Comparison of ENCODE assay signal across 19 cellular contexts in genomic region chr13:46185634-46186033, GRCh38. TPM values are rescaled to one million over a fixed set of nuclear protein-coding genes. Genes with fewer than 3 reads are reported as not detected.
DNase-seq lines count a peak whose midpoint lies in the region; ATAC-seq and TF ChIP-seq lines count a peak whose summit lies in the region.
"Had no signal": no experiment of that assay in that cellular context is flagged by ENCODE, and none has a peak within 500 bp of the region (broad histone marks: within the 10 kb centered on the region; RNA-seq: fewer than 3 reads in every experiment).

No MANE protein-coding gene starts in this region.

- CTCF ChIA-PET in activated naive CD4-positive, alpha-beta T cell treated with anti-CD3 and anti-CD28 coated beads, Interleukin-2, amount 10 ng/mL, durations not matched to agents 7 days and 5 days (lab: Charles Lee), result interaction anchor here (0.9 to 2.3 kb wide), 10 partner anchors 11 to 136 kb away, joined by 3 to 11 read pairs (median 4); no protein-coding TSS in a partner anchor
- CTCF ChIA-PET in activated CD4-positive, alpha-beta memory T cell treated with anti-CD3 and anti-CD28 coated beads for 36 hours (lab: Charles Lee), result interaction anchor here (0.8 to 2.8 kb wide), 8 partner anchors 12 to 59 kb away, joined by 3 to 21 read pairs (median 4); no protein-coding TSS in a partner anchor

- ATAC-seq in effector memory CD8-positive, alpha-beta T cell (replicated peaks), result no peak
- no peak for ATAC-seq in stimulated activated naive B cell treated with anti-CD40 and anti-IgM and Interleukin-4, amounts not matched to agents 10 μg/mL and 1 μg/mL and 100 μg/mL, for 72 hours (replicated peaks)
- ATAC-seq: A549, PC-3 had no signal

- DNase-seq in activated naive CD4-positive, alpha-beta T cell treated with anti-CD3 and anti-CD28 coated beads, Interleukin-2, amount 10 ng/mL, durations not matched to agents 7 days and 5 days, result no peak
- DNase-seq in activated naive CD4-positive, alpha-beta T cell treated with anti-CD3 and anti-CD28 coated beads, Interleukin-2, amount 50 U/mL, for 16 hours, result no peak
- no peak for DNase-seq in activated CD4-positive, alpha-beta memory T cell treated with anti-CD3 and anti-CD28 coated beads for 36 hours
- no peak for DNase-seq in effector memory CD8-positive, alpha-beta T cell
- DNase-seq in stimulated activated naive B cell treated with anti-CD40 and anti-IgM and Interleukin-4, amounts not matched to agents 10 μg/mL and 1 μg/mL and 100 μg/mL, for 72 hours, result no peak
- DNase-seq in NCI-H2227 (lab: John Stamatoyannopoulos, UW; ENCODE audit: unreplicated experiment), result no peak
- no peak for DNase-seq in HPDE6-E6E7 (ENCODE audit: extremely low spot score)
- no peak for DNase-seq in foreskin fibroblast
- DNase-seq: DMS79, NCI-H1417 treated with DMSO at 0.1 percent for 48 hours, NCI-H187 treated with DMSO at 0.1 percent for 48 hours, NCI-H345, NCI-H524 treated with DMSO at 0.1 percent for 48 hours, PC-3, RPMI8226, SHP77 treated with DMSO at 0.1 percent for 48 hours had no signal

- intact Hi-C loops in activated CD4-positive, alpha-beta memory T cell treated with anti-CD3 and anti-CD28 coated beads for 36 hours (cut with micrococcal nuclease), result no loop called here

- peaks cover 36% of the 10 kb centered on the region for H3K4me1 Mint-ChIP-seq in activated naive CD4-positive, alpha-beta T cell treated with anti-CD3 and anti-CD28 coated beads, Interleukin-2, amount 10 ng/mL, durations not matched to agents 7 days and 5 days
- H3K4me1 Mint-ChIP-seq in activated CD4-positive, alpha-beta memory T cell treated with anti-CD3 and anti-CD28 coated beads for 36 hours (ENCODE audit: low read depth), result peaks cover 32% of the 10 kb centered on the region
- peaks cover 32 to 39% of the 10 kb centered on the region in 2 donors for H3K4me1 Mint-ChIP-seq in effector memory CD8-positive, alpha-beta T cell (ENCODE audit: low read depth in 2 of 2)
- peaks cover 38 to 44% of the 10 kb centered on the region in 2 donors for H3K4me1 Mint-ChIP-seq in stimulated activated naive B cell treated with anti-CD40 and anti-IgM and Interleukin-4, amounts not matched to agents 10 μg/mL and 1 μg/mL and 100 μg/mL, for 72 hours

- peak overlapping the region; percentile 98 for H3K27ac Mint-ChIP-seq in activated naive CD4-positive, alpha-beta T cell treated with anti-CD3 and anti-CD28 coated beads, Interleukin-2, amount 10 ng/mL, durations not matched to agents 7 days and 5 days
- peak overlapping the region; percentile 96 for H3K27ac Mint-ChIP-seq in activated CD4-positive, alpha-beta memory T cell treated with anti-CD3 and anti-CD28 coated beads for 36 hours
- peak overlapping the region; percentile 91 to 96 for H3K27ac Mint-ChIP-seq in effector memory CD8-positive, alpha-beta T cell
- H3K27ac Mint-ChIP-seq in stimulated activated naive B cell treated with anti-CD40 and anti-IgM and Interleukin-4, amounts not matched to agents 10 μg/mL and 1 μg/mL and 100 μg/mL, for 72 hours, result peak overlapping the region; percentile 98

- POLR2A ChIA-PET in activated CD4-positive, alpha-beta memory T cell treated with anti-CD3 and anti-CD28 coated beads for 36 hours (lab: Charles Lee), result interaction anchor here (0.6 to 0.8 kb wide), 2 partner anchors 22 to 36 kb away, joined by 4 to 6 read pairs; no protein-coding TSS in a partner anchor

- no peaks in the 10 kb centered on the region for H3K9me3 Mint-ChIP-seq in activated naive CD4-positive, alpha-beta T cell treated with anti-CD3 and anti-CD28 coated beads, Interleukin-2, amount 10 ng/mL, durations not matched to agents 7 days and 5 days
- H3K9me3 Mint-ChIP-seq in activated CD4-positive, alpha-beta memory T cell treated with anti-CD3 and anti-CD28 coated beads for 36 hours, result no peaks in the 10 kb centered on the region
- H3K9me3 Mint-ChIP-seq in effector memory CD8-positive, alpha-beta T cell, result no peaks in the 10 kb centered on the region
- no peaks in the 10 kb centered on the region for H3K9me3 Mint-ChIP-seq in stimulated activated naive B cell treated with anti-CD40 and anti-IgM and Interleukin-4, amounts not matched to agents 10 μg/mL and 1 μg/mL and 100 μg/mL, for 72 hours

- H3K4me3 Mint-ChIP-seq in activated naive CD4-positive, alpha-beta T cell treated with anti-CD3 and anti-CD28 coated beads, Interleukin-2, amount 10 ng/mL, durations not matched to agents 7 days and 5 days, result no peak overlapping the region
- no peak overlapping the region for H3K4me3 Mint-ChIP-seq in activated CD4-positive, alpha-beta memory T cell treated with anti-CD3 and anti-CD28 coated beads for 36 hours
- no peak overlapping the region for H3K4me3 Mint-ChIP-seq in effector memory CD8-positive, alpha-beta T cell
- H3K4me3 Mint-ChIP-seq in stimulated activated naive B cell treated with anti-CD40 and anti-IgM and Interleukin-4, amounts not matched to agents 10 μg/mL and 1 μg/mL and 100 μg/mL, for 72 hours, result no peak overlapping the region

- no peaks in the 10 kb centered on the region for H3K36me3 Mint-ChIP-seq in activated naive CD4-positive, alpha-beta T cell treated with anti-CD3 and anti-CD28 coated beads, Interleukin-2, amount 10 ng/mL, durations not matched to agents 7 days and 5 days
- peaks cover 7% of the 10 kb centered on the region for H3K36me3 Mint-ChIP-seq in activated CD4-positive, alpha-beta memory T cell treated with anti-CD3 and anti-CD28 coated beads for 36 hours
- H3K36me3 Mint-ChIP-seq in effector memory CD8-positive, alpha-beta T cell (ENCODE audit: insufficient read depth), result peaks cover 22% of the 10 kb centered on the region
- peaks cover 0 to 4% of the 10 kb centered on the region in 2 donors for H3K36me3 Mint-ChIP-seq in stimulated activated naive B cell treated with anti-CD40 and anti-IgM and Interleukin-4, amounts not matched to agents 10 μg/mL and 1 μg/mL and 100 μg/mL, for 72 hours

- no peak for TF ChIP-seq CTCF in foreskin fibroblast (IDR thresholded peaks at IDR 0.05; ENCODE audit: low read depth, low read length)

- H3K4me3 ChIP-seq in foreskin fibroblast (ENCODE audit: low read depth in 1 of 2, low read length in 2 of 2), result no peak overlapping the region
- H3K4me3 ChIP-seq: A549 had no signal

- peaks cover under 1% of the 10 kb centered on the region for H3K27me3 Mint-ChIP-seq in activated naive CD4-positive, alpha-beta T cell treated with anti-CD3 and anti-CD28 coated beads, Interleukin-2, amount 10 ng/mL, durations not matched to agents 7 days and 5 days
- no peaks in the 10 kb centered on the region for H3K27me3 Mint-ChIP-seq in activated CD4-positive, alpha-beta memory T cell treated with anti-CD3 and anti-CD28 coated beads for 36 hours
- no peaks in the 10 kb centered on the region for H3K27me3 Mint-ChIP-seq in effector memory CD8-positive, alpha-beta T cell
- H3K27me3 Mint-ChIP-seq in stimulated activated naive B cell treated with anti-CD40 and anti-IgM and Interleukin-4, amounts not matched to agents 10 μg/mL and 1 μg/mL and 100 μg/mL, for 72 hours, result no peaks in the 10 kb centered on the region

RNA-seq across cellular contexts. Expression of gene LCP1, which starts 3.7 kb away (rescaled TPM):
- total RNA-seq in activated CD4-positive, alpha-beta memory T cell treated with anti-CD3 and anti-CD28 coated beads for 36 hours, result 1,000 to 10,000 TPM; 1,012 to 1,022 TPM
- total RNA-seq: HT-29 had no signal

RNA-seq across cellular contexts. Expression of gene LRRC63, which starts 26.1 kb away (rescaled TPM):
- under 1 TPM; 0.45 to 0.63 TPM for total RNA-seq in activated CD4-positive, alpha-beta memory T cell treated with anti-CD3 and anti-CD28 coated beads for 36 hours
- total RNA-seq: HT-29, M059J had no signal
